ENCODE assay signal across 19 cellular contexts in the genomic region with DNA sequence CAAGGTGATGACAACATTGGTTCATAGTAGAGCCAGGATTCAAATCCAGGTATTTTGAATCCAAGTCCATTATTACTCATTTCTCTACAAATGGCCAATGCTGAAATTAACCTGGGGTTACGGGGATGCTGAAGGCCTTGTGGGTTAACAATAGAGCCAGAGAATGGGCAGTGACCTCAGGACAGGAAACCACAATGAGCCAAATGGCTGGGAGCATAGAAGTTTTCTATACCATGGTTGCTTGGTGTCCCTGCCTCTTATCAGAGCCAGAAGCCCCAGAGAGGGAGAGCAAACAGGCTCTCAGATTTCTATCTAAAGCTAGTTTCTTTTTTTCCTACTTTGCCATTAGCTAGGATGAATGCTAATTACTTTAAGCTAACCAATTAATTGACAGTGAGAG.
"Had no signal": no experiment of that assay in that cellular context is flagged by ENCODE, and none has a peak within 500 bp of the region (broad histone marks: within the 10 kb centered on the region; RNA-seq: fewer than 3 reads in every experiment).

No MANE protein-coding gene starts in this region.

- H3K4me3 ChIP-seq: colonic mucosa, left ventricle myocardium inferior, lower lobe of right lung, ovary, right atrium auricular region, sigmoid colon had no signal

- H3K27me3 ChIP-seq: colonic mucosa, foreskin keratinocyte, ovary, right atrium auricular region, sigmoid colon had no signal

- H3K27ac ChIP-seq: colonic mucosa, foreskin keratinocyte, left ventricle myocardium inferior, lower lobe of right lung, right atrium auricular region, sigmoid colon had no signal

- H3K9me3 Mint-ChIP-seq: immature natural killer cell; memory B cell; naive thymus-derived CD4-positive, alpha-beta T cell; neural crest cell had no signal

- H3K9me3 ChIP-seq: colonic mucosa, left ventricle myocardium inferior, lower lobe of right lung, ovary, right atrium auricular region, sigmoid colon had no signal

- H3K4me1 Mint-ChIP-seq: memory B cell had no signal

- H3K4me3 Mint-ChIP-seq: immature natural killer cell, memory B cell, neural crest cell had no signal

- H3K4me1 ChIP-seq: colonic mucosa had no signal

- H3K27ac Mint-ChIP-seq: memory B cell had no signal

- H3K36me3 ChIP-seq: colonic mucosa, left ventricle myocardium inferior, lower lobe of right lung, ovary, right atrium auricular region, sigmoid colon had no signal

- H3K36me3 Mint-ChIP-seq: immature natural killer cell, memory B cell had no signal

- ATAC-seq: foreskin keratinocyte; left cardiac atrium; lower lobe of right lung; naive thymus-derived CD4-positive, alpha-beta T cell had no signal

- H3K27me3 Mint-ChIP-seq: naive thymus-derived CD4-positive, alpha-beta T cell had no signal

- DNase-seq: colonic mucosa; dermis blood vessel endothelial cell; foreskin keratinocyte; immature natural killer cell; kidney; left cardiac atrium; left ventricle myocardium inferior; lower lobe of right lung; naive thymus-derived CD4-positive, alpha-beta T cell; ovary; sigmoid colon; small intestine; stimulated activated CD4-positive, alpha-beta T cell treated with anti-CD3 and anti-CD28 coated beads, Interleukin-12 subunit alpha, Interleukin-12 subunit beta, amount 100 ng/mL, for 4 hours; stimulated activated CD4-positive, alpha-beta T cell treated with anti-CD3 and anti-CD28 coated beads, Interleukin-2, amount 100 ng/mL, for 48 hours; stimulated activated naive CD4-positive, alpha-beta T cell treated with Interleukin-2 at 50 U/mL for 16 hours; trophoblast cell had no signal
